Comparison of ENCODE assay signal across 18 cellular contexts in the genomic region with DNA sequence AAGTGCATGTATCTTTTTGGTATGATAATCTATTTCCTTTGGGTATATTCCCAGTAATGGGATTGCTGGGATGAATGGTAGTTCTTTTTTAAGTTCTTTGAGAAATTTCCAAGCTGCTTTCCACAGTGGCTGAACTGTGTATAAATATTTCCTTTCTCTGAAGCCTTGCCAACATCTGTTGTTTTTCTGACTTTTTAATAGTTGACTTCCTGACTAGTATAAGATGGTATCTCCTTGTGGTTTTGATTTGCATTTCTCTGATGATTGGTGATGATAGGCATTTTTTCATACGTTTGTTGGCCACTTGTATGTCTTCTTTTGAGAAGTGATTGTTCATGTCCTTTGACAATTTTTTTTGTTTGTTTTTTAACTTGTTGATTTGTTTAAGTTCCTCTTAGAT.
"Had no signal": no experiment of that assay in that cellular context is flagged by ENCODE, and none has a peak within 500 bp of the region (broad histone marks: within the 10 kb centered on the region; RNA-seq: fewer than 3 reads in every experiment).

No MANE protein-coding gene starts in this region.

- ATAC-seq: activated CD8-positive, alpha-beta memory T cell treated with anti-CD3 and anti-CD28 coated beads, Interleukin-2, amount 10 ng/mL, durations not matched to agents 7 days and 5 days; gastrocnemius medialis; heart right ventricle; psoas muscle; right lobe of liver had no signal

- H3K4me1 ChIP-seq: gastrocnemius medialis, heart right ventricle, left ventricle myocardium inferior, psoas muscle, transverse colon had no signal

- DNase-seq: activated CD4-positive, alpha-beta T cell treated with anti-CD3 and anti-CD28 coated beads, Interleukin-2, amount 50 U/mL, for 4 hours; activated CD4-positive, CD25-positive, alpha-beta regulatory T cell treated with anti-CD3 and anti-CD28 coated beads, Interleukin-2, amount 50 U/mL, for 72 hours; activated CD8-positive, alpha-beta memory T cell treated with anti-CD3 and anti-CD28 coated beads, Interleukin-2, amount 10 ng/mL, durations not matched to agents 7 days and 5 days; activated effector memory CD4-positive, alpha-beta T cell treated with Interleukin-2 at 50 U/mL for 16 hours; activated T-cell treated with anti-CD3 and anti-CD28 coated beads, Interleukin-2, amount 50 U/mL, for 24 hours; amniotic stem cell; gastrocnemius medialis; heart right ventricle; islet precursor cell; left ventricle myocardium inferior; mesendoderm; psoas muscle; right lobe of liver; stimulated activated naive CD4-positive, alpha-beta T cell; substantia nigra; T-helper 9 cell; transverse colon had no signal

- H3K27ac ChIP-seq: cardiac muscle cell, gastrocnemius medialis, heart right ventricle, left ventricle myocardium inferior, psoas muscle, right lobe of liver, transverse colon had no signal

- H3K27me3 ChIP-seq: cardiac muscle cell, gastrocnemius medialis, heart right ventricle, right lobe of liver, transverse colon had no signal

- H3K9me3 ChIP-seq: gastrocnemius medialis, psoas muscle, right lobe of liver had no signal

- H3K4me3 ChIP-seq: cardiac muscle cell, gastrocnemius medialis, heart right ventricle, left ventricle myocardium inferior, psoas muscle, right lobe of liver, transverse colon had no signal

- H3K36me3 ChIP-seq: cardiac muscle cell, gastrocnemius medialis, heart right ventricle, left ventricle myocardium inferior, right lobe of liver, transverse colon had no signal
